ENCODE assay signal across 1 cellular context in genomic region chr9:99184427-99185327, GRCh38.
A peak's percentile ranks its signal among the peaks of the same experiment; 100 is the strongest.
TF ChIP-seq lines count a peak whose summit lies in the region.

No MANE protein-coding gene starts in this region.

TF ChIP-seq in GM12878, 131 proteins besides CTCF, POLR2A, EP300 and RAD21 (continued from another document and continues in another):
- TF ChIP-seq MEF2B (IDR thresholded peaks at IDR 0.05; ENCODE audit: partially characterized antibody, poor library complexity, severe bottlenecking) (no peak), STAT1 (conservative IDR thresholded peaks at IDR 0.05) (peak; percentile 81; the same call in 1 of the 2 replicates), SPI1 (IDR thresholded peaks at IDR 0.05; ENCODE audit: borderline replicate concordance, insufficient read depth, low read depth, low read length) (no peak), ETV6 (conservative IDR thresholded peaks at IDR 0.05 in 1 of 2, IDR thresholded peaks at IDR 0.05 in 1 of 2; ENCODE audit: borderline replicate concordance in 1 of 2, low read depth in 1 of 2) (peak in 1 of 2 experiments; percentile 70; a peak in 2 of 4 replicates), ZNF24 (IDR thresholded peaks at IDR 0.05) (peak; percentile 68; the same call in 1 of the 2 replicates), HDAC6 (IDR thresholded peaks at IDR 0.05; ENCODE audit: unreplicated experiment) (no peak), TAF1 (IDR thresholded peaks at IDR 0.05; ENCODE audit: borderline replicate concordance, low read depth, low read length) (no peak), SMAD1 (IDR thresholded peaks at IDR 0.05; ENCODE audit: low read depth, partially characterized antibody) (no peak), SMARCA5 (IDR thresholded peaks at IDR 0.05) (no peak; the same call in 1 of the 2 replicates), PKNOX1 (IDR thresholded peaks at IDR 0.05) (peak; percentile 84), ATF3 (IDR thresholded peaks at IDR 0.05; ENCODE audit: borderline replicate concordance, extremely low read depth, low read depth, low read length) (no peak), PRDM15 (CRISPR knock-in tag; IDR thresholded peaks at IDR 0.05) (no peak), RB1 (IDR thresholded peaks at IDR 0.05; ENCODE audit: borderline replicate concordance) (peak; percentile 18; the same call in 1 of the 2 replicates), CHD2 (IDR thresholded peaks at IDR 0.05; ENCODE audit: borderline replicate concordance, low read depth, low read length) (0 out of 2 replicates have a peak, but pooled peaks have one; percentile 6), MTA2 (IDR thresholded peaks at IDR 0.05; ENCODE audit: low read depth) (peak; percentile 53), IKZF2 (IDR thresholded peaks at IDR 0.05) (peak; percentile 49 to 71), BACH1 (IDR thresholded peaks at IDR 0.05; ENCODE audit: borderline replicate concordance) (no peak), SIX5 (IDR thresholded peaks at IDR 0.05; ENCODE audit: low read depth, low read length, severe bottlenecking) (no peak), CBX3 (IDR thresholded peaks at IDR 0.05; ENCODE audit: borderline replicate concordance, low read depth) (no peak), NFIC (IDR thresholded peaks at IDR 0.05; ENCODE audit: low read depth, low read length) (no peak), GABPA (IDR thresholded peaks at IDR 0.05; ENCODE audit: low read depth) (no peak), PBX3 (IDR thresholded peaks at IDR 0.05; ENCODE audit: insufficient replicate concordance, low read depth, low read length) (peak; percentile 27), KLF5 (IDR thresholded peaks at IDR 0.05; ENCODE audit: partially characterized antibody) (no peak), EED (IDR thresholded peaks at IDR 0.05; ENCODE audit: low read depth) (peak; percentile 76; the same call in 1 of the 2 replicates), ZZZ3 (IDR thresholded peaks at IDR 0.05; ENCODE audit: control insufficient read depth, insufficient read length, low read depth) (no peak), CBFB (IDR thresholded peaks at IDR 0.05; ENCODE audit: low read depth) (no peak), BHLHE40 (IDR thresholded peaks at IDR 0.05; ENCODE audit: borderline replicate concordance in 1 of 2, low read depth in 2 of 2, low read length in 1 of 2) (peak in 1 of 2 experiments; percentile 39; a peak in 1 of 4 replicates), NFXL1 (IDR thresholded peaks at IDR 0.05; ENCODE audit: borderline replicate concordance) (no peak), ZNF207 (IDR thresholded peaks at IDR 0.05; ENCODE audit: borderline replicate concordance) (peak; percentile 71; the same call in 1 of the 2 replicates), FOXM1 (IDR thresholded peaks at IDR 0.05; ENCODE audit: low read depth, low read length) (0 out of 2 replicates have a peak, but pooled peaks have one; percentile 66), ZNF687 (IDR thresholded peaks at IDR 0.05) (peak; percentile 45; the same call in 1 of the 2 replicates), SUPT20H (IDR thresholded peaks at IDR 0.05; ENCODE audit: borderline replicate concordance, control insufficient read depth, low read depth, low read length) (no peak), CEBPB (IDR thresholded peaks at IDR 0.05; ENCODE audit: borderline replicate concordance in 1 of 2, low read depth in 2 of 2, low read length in 2 of 2) (no peak), ATF7 (IDR thresholded peaks at IDR 0.05; ENCODE audit: low read depth) (no peak), TCF7 (IDR thresholded peaks at IDR 0.05; ENCODE audit: borderline replicate concordance) (0 out of 2 replicates have a peak, but pooled peaks have one; percentile 22), RUNX3 (IDR thresholded peaks at IDR 0.05; ENCODE audit: low read length) (peak; percentile 24), SMAD5 (IDR thresholded peaks at IDR 0.05; ENCODE audit: low read depth) (no peak), JUND (IDR thresholded peaks at IDR 0.05; ENCODE audit: low read depth, low read length) (no peak), TCF3 (IDR thresholded peaks at IDR 0.05; ENCODE audit: borderline replicate concordance, insufficient read depth, low read depth, low read length) (no peak), CHD4 (IDR thresholded peaks at IDR 0.05) (no peak), CREM (IDR thresholded peaks at IDR 0.05; ENCODE audit: low read depth) (peak; percentile 64), CREB1 (IDR thresholded peaks at IDR 0.05; ENCODE audit: low read depth) (peak; percentile 54), TCF12 (IDR thresholded peaks at IDR 0.05; ENCODE audit: low read depth, low read length) (peak; percentile 77), REST (IDR thresholded peaks at IDR 0.05; ENCODE audit: low read depth, low read length) (no peak), NR2F1 (conservative IDR thresholded peaks at IDR 0.05) (peak; percentile 38; the same call in 1 of the 2 replicates), EGR1 (IDR thresholded peaks at IDR 0.05; ENCODE audit: borderline replicate concordance in 1 of 2, low read depth in 2 of 2, low read length in 2 of 2) (0 out of 3 replicates have a peak, but pooled peaks of 1 of the 2 experiments have one; percentile 72), MYC (IDR thresholded peaks at IDR 0.05; ENCODE audit: insufficient read depth, insufficient read length, insufficient replicate concordance, low read length, severe bottlenecking) (no peak), HSF1 (IDR thresholded peaks at IDR 0.05; ENCODE audit: low read depth, low read length) (no peak), RFX5 (IDR thresholded peaks at IDR 0.05; ENCODE audit: low read depth, low read length) (no peak), POLR2AphosphoS5 (IDR thresholded peaks at IDR 0.05; ENCODE audit: low read length) (no peak)
